In genomic region chr3:112637700-112638099, GRCh38 we compare ENCODE assay signal across 11 cellular contexts. TPM values are rescaled to one million over a fixed set of nuclear protein-coding genes. Genes with fewer than 3 reads are reported as not detected.
DNase-seq lines count a peak whose midpoint lies in the region; ATAC-seq and TF ChIP-seq lines count a peak whose summit lies in the region.
"Had no signal": no experiment of that assay in that cellular context is flagged by ENCODE, and none has a peak within 500 bp of the region (broad histone marks: within the 10 kb centered on the region; RNA-seq: fewer than 3 reads in every experiment).

No MANE protein-coding gene starts in this region.

- H2AFZ ChIP-seq in fibroblast of lung (ENCODE audit: low read length) (no peak overlapping the region), osteoblast (ENCODE audit: low read length) (no peak overlapping the region)

- TF ChIP-seq POLR2A in transverse colon (IDR thresholded peaks at IDR 0.05), result no peak
- no peak for TF ChIP-seq POLR2A in body of pancreas (IDR thresholded peaks at IDR 0.05)

- H3K4me1 ChIP-seq in fibroblast of lung (ENCODE audit: control insufficient read depth, extremely low read depth, insufficient read depth, low read length) (peaks cover 35% of the 10 kb centered on the region), osteoblast (ENCODE audit: insufficient read depth, low read length) (peaks cover 60% of the 10 kb centered on the region), transverse colon (peaks cover 0 to 47% (median 7%) of the 10 kb centered on the region in 4 donors), body of pancreas (peaks cover 13% of the 10 kb centered on the region)

- H3K9me3 ChIP-seq in fibroblast of lung (ENCODE audit: control insufficient read depth, insufficient read depth, low read depth, low read length) (no peaks in the 10 kb centered on the region), osteoblast (ENCODE audit: low read depth, low read length) (no peaks in the 10 kb centered on the region), transverse colon (no peaks in the 10 kb centered on the region), body of pancreas (no peaks in the 10 kb centered on the region)

- H3K27me3 ChIP-seq in fibroblast of lung (ENCODE audit: control insufficient read depth, insufficient read depth, low read length) (no peaks in the 10 kb centered on the region), osteoblast (ENCODE audit: insufficient read depth, low read length) (no peaks in the 10 kb centered on the region), transverse colon (peaks cover 6% of the 10 kb centered on the region), body of pancreas (no peaks in the 10 kb centered on the region)

- peak overlapping the region; percentile 97 for H3K27ac ChIP-seq in fibroblast of lung (ENCODE audit: insufficient read depth, low read length)
- H3K27ac ChIP-seq in osteoblast (ENCODE audit: low read depth, low read length), result peak overlapping the region; percentile 98
- peak overlapping the region; percentile 74 to 87 (median 82) for H3K27ac ChIP-seq in transverse colon
- no peak overlapping the region for H3K27ac ChIP-seq in body of pancreas

- H3K4me2 ChIP-seq in fibroblast of lung (ENCODE audit: extremely low read depth, insufficient read depth, low read length), result peak overlapping the region; percentile 98
- peak overlapping the region; percentile 93 for H3K4me2 ChIP-seq in osteoblast (ENCODE audit: insufficient read depth, low read length)

- intact Hi-C loops in transverse colon (cut with DNase I; ENCODE audit: low total_unique reads), result no loop called here
- intact Hi-C loops in body of pancreas (cut with DNase I), result no loop called here

- H3K79me2 ChIP-seq in fibroblast of lung (ENCODE audit: control insufficient read depth, insufficient read depth, low read length) (peaks cover 76% of the 10 kb centered on the region), osteoblast (ENCODE audit: insufficient read depth, low read length) (peaks cover 82% of the 10 kb centered on the region)

- WGBS in transverse colon (ENCODE audit: low coverage in 1 of 2), 2 donors, result 30 to 69% methylated on average over 3 to 4 of the region's 4 CpGs
- WGBS in body of pancreas, 2 donors, result 71 to 75% methylated on average over 4 of the region's 4 CpGs

- in situ Hi-C loops in transverse colon (cut with MboI; ENCODE audit: low pct_ligation_motif_present in 1 of 4, low pct_unique_long_range_greater_than_20kb in 1 of 4, low sequenced_read_pairs in 3 of 4), result loop anchor here in 2 of 4 donors (25.0 kb wide), 2 partner anchors 350 to 650 kb away; partner anchors contain the start of genes CD200R1 (in 1 of the 2) and GTPBP8 (in 1 of the 2)

- H3K4me3 ChIP-seq in fibroblast of lung (replicated peaks in 1 of 4; ENCODE audit: control extremely low read depth in 1 of 4, insufficient read depth in 1 of 4, low read depth in 3 of 4, low read length in 4 of 4), result peak overlapping the region; percentile 59 to 77 (median 74)
- peak overlapping the region; percentile 80 for H3K4me3 ChIP-seq in osteoblast (ENCODE audit: insufficient read depth, low read length)
- peak overlapping the region in 1 of 4 donors; percentile 20 for H3K4me3 ChIP-seq in transverse colon
- no peak overlapping the region for H3K4me3 ChIP-seq in body of pancreas

- H4K20me1 ChIP-seq in fibroblast of lung (ENCODE audit: control insufficient read depth, extremely low read depth, insufficient read depth, low read length), result no peaks in the 10 kb centered on the region
- peaks cover 62% of the 10 kb centered on the region for H4K20me1 ChIP-seq in osteoblast (ENCODE audit: insufficient read depth, low read length)

- no peak for TF ChIP-seq EP300 in transverse colon (IDR thresholded peaks at IDR 0.05; ENCODE audit: low read depth)

- peak overlapping the region; percentile 44 for H3K9ac ChIP-seq in fibroblast of lung (ENCODE audit: insufficient read depth, low read length)

- TF ChIP-seq CTCF in fibroblast of lung (conservative IDR thresholded peaks at IDR 0.05 in 1 of 2, IDR thresholded peaks at IDR 0.05 in 1 of 2; ENCODE audit: low read depth in 1 of 2, low read length in 2 of 2) (no peak), osteoblast (IDR thresholded peaks at IDR 0.05; ENCODE audit: extremely low read depth, low read depth, low read length) (no peak), transverse colon (IDR thresholded peaks at IDR 0.05) (no peak), body of pancreas (IDR thresholded peaks at IDR 0.05) (no peak)

- DNase-seq in fibroblast of lung (ENCODE audit: low read depth in 2 of 2) (no peak), osteoblast (ENCODE audit: insufficient read length, low spot score, missing footprints) (no peak), transverse colon (no peak), SW480 (ENCODE audit: low spot score) (no peak), body of pancreas (no peak)
- DNase-seq: GDM1, KG1, NCI-H146, NCI-H748 treated with DMSO at 0.1 percent for 48 hours had no signal

- ATAC-seq in SK-N-SH treated with all-trans-retinoic acid at 6 μM for 48 hours (peak; percentile 6; the same call in 1 of the 3 replicates), GM19463 (IDR thresholded peaks at IDR 0.05; ENCODE audit: unreplicated experiment) (no peak), body of pancreas (no peak)

- H3K36me3 ChIP-seq in fibroblast of lung (ENCODE audit: control insufficient read depth, insufficient read depth, low read length), result peaks cover 9% of the 10 kb centered on the region
- H3K36me3 ChIP-seq in osteoblast (ENCODE audit: insufficient read depth, low read length), result peaks cover 50% of the 10 kb centered on the region
- H3K36me3 ChIP-seq in transverse colon, result no peaks in the 10 kb centered on the region
- no peaks in the 10 kb centered on the region for H3K36me3 ChIP-seq in body of pancreas (replicated peaks in 1 of 2; ENCODE audit: insufficient read depth in 1 of 2, low read depth in 2 of 2)

TF ChIP-seq in SK-N-SH treated with all-trans-retinoic acid at 6 μM for 48 hours, 23 proteins besides CTCF, POLR2A, EP300 and RAD21:
- TF ChIP-seq TSHZ2 (CRISPR knock-in tag; IDR thresholded peaks at IDR 0.05), result no peak
- TF ChIP-seq ZNF565 (CRISPR knock-in tag; conservative IDR thresholded peaks at IDR 0.05; ENCODE audit: low read depth), result no peak
- no peak for TF ChIP-seq SNAI2 (CRISPR knock-in tag; IDR thresholded peaks at IDR 0.05)
- TF ChIP-seq TCF4 (CRISPR knock-in tag; IDR thresholded peaks at IDR 0.05; ENCODE audit: borderline replicate concordance), result no peak
- TF ChIP-seq OSR1 (CRISPR knock-in tag; IDR thresholded peaks at IDR 0.05), result no peak
- no peak for TF ChIP-seq GLIS3 (CRISPR knock-in tag; IDR thresholded peaks at IDR 0.05)

RNA-seq across cellular contexts. Expression of gene CCDC80, which starts 3.2 kb away (rescaled TPM):
- total RNA-seq in fibroblast of lung (153 and 366 TPM in 2 replicates), osteoblast (564 and 657 TPM in 2 replicates), transverse colon (10 to 100 TPM in 2 of 4 donors, 1 to 10 TPM in 2; 6.4 to 55.3 (median 18.4) TPM), body of pancreas (10 to 100 TPM; 17.4 to 25.1 TPM)
- polyA plus RNA-seq in fibroblast of lung, result 131 and 526 TPM in 2 replicates
- polyA plus RNA-seq in fibroblast of lung (2012), result 362 and 1,849 TPM in 2 replicates
- polyA minus RNA-seq in fibroblast of lung (ENCODE audit: low replicate concordance), result 162 and 660 TPM in 2 replicates

Comparison
In these comparisons a context has a peak if more than half of its experiments do, and no peak if none do; other contexts are left out.
1. H3K27ac ChIP-seq: peak in fibroblast of lung (single experiment), osteoblast (single experiment) and transverse colon (4 of 4); none in body of pancreas (0 of 4).
2. H3K4me3 ChIP-seq: peak in fibroblast of lung (4 of 4) and osteoblast (single experiment); none in body of pancreas (0 of 2).